8 cellular contexts compared by ENCODE assay signal in genomic region chr3:50237754-50238548, GRCh38. TPM values are rescaled to one million over a fixed set of nuclear protein-coding genes. Genes with fewer than 3 reads are reported as not detected.
A peak's percentile ranks its signal among the peaks of the same experiment; 100 is the strongest.
DNase-seq lines count a peak whose midpoint lies in the region; ATAC-seq and TF ChIP-seq lines count a peak whose summit lies in the region.

No MANE protein-coding gene starts in this region.

- ATAC-seq in GM18511 (IDR thresholded peaks at IDR 0.05; ENCODE audit: unreplicated experiment): peak; percentile 41
- peak; percentile 29 for ATAC-seq in HG03175 (IDR thresholded peaks at IDR 0.05; ENCODE audit: unreplicated experiment)
- ATAC-seq in activated T-cell treated with anti-CD3 and anti-CD28 coated beads, Interleukin-2, amount 50 U/mL, for 72 hours (replicated peaks in 1 of 2): peak; percentile 62 to 64
- peak; percentile 54 to 64 (median 55) for ATAC-seq in natural killer cell
- no peak for ATAC-seq in HG03378 (IDR thresholded peaks at IDR 0.05; ENCODE audit: unreplicated experiment)

- peak; percentile 91 to 93 for DNase-seq in activated T-cell treated with anti-CD3 and anti-CD28 coated beads, Interleukin-2, amount 50 U/mL, for 72 hours
- peak; percentile 88 for DNase-seq in fibroblast of gingiva (ENCODE audit: low read depth)
- peak; percentile 80 for DNase-seq in natural killer cell
- peak; percentile 74 to 84 (median 82) for DNase-seq in stimulated activated naive CD4-positive, alpha-beta T cell (lab: John Stamatoyannopoulos, UW)

- intact Hi-C loops in natural killer cell (cut with micrococcal nuclease): loop anchor here (1.0 kb wide), 2 partner anchors 8 to 61 kb away; partner anchors contain the start of genes HYAL3 and NAA80

- H3K27ac Mint-ChIP-seq in activated T-cell treated with anti-CD3 and anti-CD28 coated beads, Interleukin-2, amount 50 U/mL, for 72 hours: peak overlapping the region; percentile 95
- H3K27ac Mint-ChIP-seq in natural killer cell: peak overlapping the region; percentile 95 to 96

- peaks cover 9 to 15% of the 10 kb centered on the region in 2 donors for H3K36me3 Mint-ChIP-seq in activated T-cell treated with anti-CD3 and anti-CD28 coated beads, Interleukin-2, amount 50 U/mL, for 72 hours (ENCODE audit: insufficient read depth in 2 of 2)
- H3K36me3 Mint-ChIP-seq in natural killer cell: no peaks in the 10 kb centered on the region

- peak overlapping the region; percentile 94 to 99 for H3K4me3 Mint-ChIP-seq in activated T-cell treated with anti-CD3 and anti-CD28 coated beads, Interleukin-2, amount 50 U/mL, for 72 hours
- H3K4me3 Mint-ChIP-seq in natural killer cell: peak overlapping the region; percentile 98

- no peak for TF ChIP-seq CTCF in natural killer cell (IDR thresholded peaks at IDR 0.05)

- peaks cover 55% of the 10 kb centered on the region for H3K4me1 Mint-ChIP-seq in activated T-cell treated with anti-CD3 and anti-CD28 coated beads, Interleukin-2, amount 50 U/mL, for 72 hours (ENCODE audit: low read depth)
- H3K4me1 Mint-ChIP-seq in natural killer cell: peaks cover 49 to 68% of the 10 kb centered on the region in 2 donors

- H3K27me3 Mint-ChIP-seq in activated T-cell treated with anti-CD3 and anti-CD28 coated beads, Interleukin-2, amount 50 U/mL, for 72 hours (ENCODE audit: low read depth): no peaks in the 10 kb centered on the region
- no peaks in the 10 kb centered on the region for H3K27me3 Mint-ChIP-seq in natural killer cell (ENCODE audit: low read depth in 2 of 2)

- H3K9me3 Mint-ChIP-seq in activated T-cell treated with anti-CD3 and anti-CD28 coated beads, Interleukin-2, amount 50 U/mL, for 72 hours: no peaks in the 10 kb centered on the region
- H3K9me3 Mint-ChIP-seq in natural killer cell: no peaks in the 10 kb centered on the region

TF ChIP-seq in PFSK-1, 5 proteins besides CTCF, POLR2A, EP300 and RAD21:
- TF ChIP-seq TAF1 (IDR thresholded peaks at IDR 0.05; ENCODE audit: borderline replicate concordance, insufficient read depth, low read length): 0 out of 2 replicates have a peak, but pooled peaks have one; percentile 51
- no peak for TF ChIP-seq FOXP2 (optimal IDR thresholded peaks at IDR 0.05; ENCODE audit: borderline replicate concordance, extremely low read depth, extremely low read length, insufficient read depth)
- peak; percentile 23 for TF ChIP-seq POLR2AphosphoS5 (IDR thresholded peaks at IDR 0.05; ENCODE audit: low read depth, low read length)
- TF ChIP-seq REST (IDR thresholded peaks at IDR 0.05; ENCODE audit: insufficient read depth in 1 of 2, low read depth in 2 of 2, low read length in 2 of 2): no peak
- TF ChIP-seq SIN3A (IDR thresholded peaks at IDR 0.05; ENCODE audit: borderline replicate concordance, insufficient read depth, low read length): peak; percentile 35; the same call in 1 of the 2 replicates

RNA-seq across cellular contexts. Expression of gene GNAI2, which starts 1.9 kb away (rescaled TPM):
- 216 TPM for polyA plus RNA-seq in PFSK-1 (2012; ENCODE audit: insufficient read length, low read depth)
- 100 to 1,000 TPM; 263 to 272 TPM for total RNA-seq in activated T-cell treated with anti-CD3 and anti-CD28 coated beads, Interleukin-2, amount 50 U/mL, for 72 hours
- 100 to 1,000 TPM; 428 to 467 (median 447) TPM for total RNA-seq in natural killer cell

RNA-seq across cellular contexts. Expression of gene SEMA3B, which starts 31.0 kb away (rescaled TPM):
- 3.0 TPM for polyA plus RNA-seq in PFSK-1 (2012; ENCODE audit: insufficient read length, low read depth)
- total RNA-seq in activated T-cell treated with anti-CD3 and anti-CD28 coated beads, Interleukin-2, amount 50 U/mL, for 72 hours: 1 to 10 TPM; 1.9 to 3.3 TPM
- total RNA-seq in natural killer cell: 1 to 10 TPM in 1 of 3 donors, under 1 TPM in 2; 0.97 to 2.0 (median 0.99) TPM

RNA-seq across cellular contexts. Expression of gene SLC38A3, which starts 32.9 kb away (rescaled TPM):
- polyA plus RNA-seq in PFSK-1 (2012; ENCODE audit: insufficient read length, low read depth): not detected
- total RNA-seq in activated T-cell treated with anti-CD3 and anti-CD28 coated beads, Interleukin-2, amount 50 U/mL, for 72 hours: not detected
- total RNA-seq in natural killer cell: under 1 TPM in 1 of 3 donors, not detected in 2; 0.82 TPM

RNA-seq across cellular contexts. Expression of gene LSMEM2, which starts 40.9 kb away (rescaled TPM):
- not detected for polyA plus RNA-seq in PFSK-1 (2012; ENCODE audit: insufficient read length, low read depth)
- under 1 TPM in 1 of 2 donors, not detected in 1; 0.26 TPM for total RNA-seq in activated T-cell treated with anti-CD3 and anti-CD28 coated beads, Interleukin-2, amount 50 U/mL, for 72 hours
- not detected for total RNA-seq in natural killer cell

RNA-seq across cellular contexts. Expression of gene GNAT1, which starts 46.5 kb away (rescaled TPM):
- polyA plus RNA-seq in PFSK-1 (2012; ENCODE audit: insufficient read length, low read depth): not detected
- total RNA-seq in activated T-cell treated with anti-CD3 and anti-CD28 coated beads, Interleukin-2, amount 50 U/mL, for 72 hours: not detected
- total RNA-seq in natural killer cell: not detected
